39 cellular contexts compared by ENCODE assay signal in the genomic region with DNA sequence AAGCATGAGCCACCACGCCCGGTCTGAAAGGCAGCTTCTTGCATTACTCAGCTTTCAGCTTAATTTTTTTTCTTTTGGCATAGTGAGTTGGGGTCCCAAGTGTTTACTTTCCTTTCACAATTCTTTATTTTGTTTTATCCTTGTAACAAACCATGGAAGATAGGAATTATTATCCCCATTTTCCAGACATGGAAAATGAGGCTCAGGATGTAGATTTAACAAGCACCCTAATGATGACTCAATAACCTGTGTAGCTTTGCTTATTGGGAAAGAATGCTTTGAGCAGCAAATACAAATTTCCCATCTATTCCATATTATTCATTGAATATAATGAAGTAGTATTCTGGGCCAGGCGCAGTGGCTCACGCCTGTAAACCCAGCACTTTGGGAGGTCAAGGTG.
"Had no signal": no experiment of that assay in that cellular context is flagged by ENCODE, and none has a peak within 500 bp of the region (broad histone marks: within the 10 kb centered on the region; RNA-seq: fewer than 3 reads in every experiment).

No MANE protein-coding gene starts in this region.

- H3K27me3 Mint-ChIP-seq: activated naive CD4-positive, alpha-beta T cell treated with anti-CD3 and anti-CD28 coated beads, Interleukin-2, amount 50 U/mL, for 24 hours; activated naive CD8-positive, alpha-beta T cell; activated naive CD8-positive, alpha-beta T cell treated with anti-CD3 and anti-CD28 coated beads for 36 hours; activated naive CD8-positive, alpha-beta T cell treated with anti-CD3 and anti-CD28 coated beads, Interleukin-2, amount 50 U/mL, for 24 hours; activated T-cell treated with anti-CD3 and anti-CD28 coated beads, Interleukin-2, amount 50 U/mL, for 24 hours; activated T-helper 17 cell treated with anti-CD3 and anti-CD28 coated beads, Interleukin-2, amount 50 U/mL, for 72 hours had no signal

- H3K4me3 ChIP-seq: adrenal gland, ascending aorta, body of pancreas, breast epithelium, cardiac muscle cell had no signal

- H3K36me3 Mint-ChIP-seq: activated naive CD4-positive, alpha-beta T cell treated with anti-CD3 and anti-CD28 coated beads, Interleukin-2, amount 10 ng/mL, durations not matched to agents 7 days and 5 days; activated naive CD4-positive, alpha-beta T cell treated with anti-CD3 and anti-CD28 coated beads, Interleukin-2, amount 50 U/mL, for 72 hours; activated naive CD8-positive, alpha-beta T cell; activated naive CD8-positive, alpha-beta T cell treated with anti-CD3 and anti-CD28 coated beads for 36 hours; activated naive CD8-positive, alpha-beta T cell treated with anti-CD3 and anti-CD28 coated beads, Interleukin-2, amount 10 ng/mL, durations not matched to agents 7 days and 5 days; brain had no signal

- H3K4me1 ChIP-seq: ascending aorta, breast epithelium had no signal

- H3K27me3 ChIP-seq: adrenal gland, ascending aorta, body of pancreas, brain microvascular endothelial cell, breast epithelium, cardiac muscle cell had no signal

- DNase-seq: activated effector memory CD4-positive, alpha-beta T cell treated with anti-CD3 and anti-CD28 coated beads, Interleukin-2, amount 50 U/mL, for 16 hours; activated effector memory CD4-positive, alpha-beta T cell treated with Interleukin-2 at 50 U/mL for 16 hours; activated gamma-delta T cell; activated gamma-delta T cell treated with Interleukin-2 at 50 U/mL for 16 hours; activated naive CD4-positive, alpha-beta T cell; activated naive CD4-positive, alpha-beta T cell treated with anti-CD3 and anti-CD28 coated beads for 36 hours; activated naive CD4-positive, alpha-beta T cell treated with anti-CD3 and anti-CD28 coated beads, Interleukin-2, amount 10 ng/mL, durations not matched to agents 7 days and 5 days; activated naive CD4-positive, alpha-beta T cell treated with anti-CD3 and anti-CD28 coated beads, Interleukin-2, amount 50 U/mL, for 16 hours; activated naive CD4-positive, alpha-beta T cell treated with Interleukin-2 at 50 U/mL for 16 hours; activated naive CD8-positive, alpha-beta T cell treated with anti-CD3 and anti-CD28 coated beads for 36 hours; activated naive CD8-positive, alpha-beta T cell treated with anti-CD3 and anti-CD28 coated beads, Interleukin-2, amount 10 ng/mL, durations not matched to agents 7 days and 5 days; activated naive CD8-positive, alpha-beta T cell treated with anti-CD3 and anti-CD28 coated beads, Interleukin-2, amount 50 U/mL, for 24 hours; activated T-cell treated with anti-CD3 and anti-CD28 coated beads, Interleukin-2, amount 50 U/mL, for 24 hours; activated T-cell treated with anti-CD3 and anti-CD28 coated beads, Interleukin-2, amount 50 U/mL, for 4 hours; activated T-cell treated with anti-CD3 and anti-CD28 coated beads, Interleukin-2, amount 50 U/mL, for 48 hours; activated T-cell treated with anti-CD3 and anti-CD28 coated beads, Interleukin-2, amount 50 U/mL, for 72 hours; adrenal gland; amniotic stem cell; amygdala; anterior cingulate cortex; aorta; body of pancreas; brain microvascular endothelial cell; caudate nucleus; central memory CD4-positive, alpha-beta T cell; cerebellar nuclear complex had no signal

- H3K4me3 Mint-ChIP-seq: activated naive CD4-positive, alpha-beta T cell treated with anti-CD3 and anti-CD28 coated beads for 36 hours; activated naive CD4-positive, alpha-beta T cell treated with anti-CD3 and anti-CD28 coated beads, Interleukin-2, amount 10 ng/mL, durations not matched to agents 7 days and 5 days; activated naive CD4-positive, alpha-beta T cell treated with anti-CD3 and anti-CD28 coated beads, Interleukin-2, amount 50 U/mL, for 24 hours; activated naive CD8-positive, alpha-beta T cell; activated naive CD8-positive, alpha-beta T cell treated with anti-CD3 and anti-CD28 coated beads for 36 hours; activated naive CD8-positive, alpha-beta T cell treated with anti-CD3 and anti-CD28 coated beads, Interleukin-2, amount 10 ng/mL, durations not matched to agents 7 days and 5 days; activated naive CD8-positive, alpha-beta T cell treated with anti-CD3 and anti-CD28 coated beads, Interleukin-2, amount 50 U/mL, for 24 hours; activated T-cell treated with anti-CD3 and anti-CD28 coated beads, Interleukin-2, amount 50 U/mL, for 24 hours; activated T-cell treated with anti-CD3 and anti-CD28 coated beads, Interleukin-2, amount 50 U/mL, for 4 hours; activated T-cell treated with anti-CD3 and anti-CD28 coated beads, Interleukin-2, amount 50 U/mL, for 72 hours; activated T-helper 1 cell treated with anti-CD3 and anti-CD28 coated beads, Interleukin-12 subunit alpha, Interleukin-12 subunit beta, Interleukin-2, Interleukin-4 antibody, amounts not matched to agents 30 ng/mL and 10 ng/mL and 1 ng/mL, durations not matched to agents 14 hours and 24 hours and 36 hours; activated T-helper 17 cell treated with anti-CD3 and anti-CD28 coated beads, Interleukin-2, amount 50 U/mL, for 72 hours; brain; central memory CD8-positive, alpha-beta T cell had no signal

- H3K27ac Mint-ChIP-seq: activated naive CD4-positive, alpha-beta T cell treated with anti-CD3 and anti-CD28 coated beads for 36 hours; activated naive CD4-positive, alpha-beta T cell treated with anti-CD3 and anti-CD28 coated beads, Interleukin-2, amount 10 ng/mL, durations not matched to agents 7 days and 5 days; activated naive CD4-positive, alpha-beta T cell treated with anti-CD3 and anti-CD28 coated beads, Interleukin-2, amount 50 U/mL, for 24 hours; activated naive CD4-positive, alpha-beta T cell treated with anti-CD3 and anti-CD28 coated beads, Interleukin-2, amount 50 U/mL, for 72 hours; activated naive CD8-positive, alpha-beta T cell; activated naive CD8-positive, alpha-beta T cell treated with anti-CD3 and anti-CD28 coated beads for 36 hours; activated naive CD8-positive, alpha-beta T cell treated with anti-CD3 and anti-CD28 coated beads, Interleukin-2, amount 10 ng/mL, durations not matched to agents 7 days and 5 days; activated naive CD8-positive, alpha-beta T cell treated with anti-CD3 and anti-CD28 coated beads, Interleukin-2, amount 50 U/mL, for 24 hours; activated T-cell treated with anti-CD3 and anti-CD28 coated beads, Interleukin-2, amount 50 U/mL, for 24 hours; activated T-cell treated with anti-CD3 and anti-CD28 coated beads, Interleukin-2, amount 50 U/mL, for 72 hours; activated T-helper 1 cell treated with anti-CD3 and anti-CD28 coated beads, Interleukin-12 subunit alpha, Interleukin-12 subunit beta, Interleukin-2, Interleukin-4 antibody, amounts not matched to agents 30 ng/mL and 10 ng/mL and 1 ng/mL, durations not matched to agents 14 hours and 24 hours and 36 hours; activated T-helper 17 cell treated with anti-CD3 and anti-CD28 coated beads, Interleukin-2, amount 50 U/mL, for 72 hours; activated T-helper 2 cell treated with anti-CD3 and anti-CD28 coated beads, Interferon-gamma antibody, Interleukin-2, Interleukin-4, amounts not matched to agents 10 μg/mL and 5 μg/mL and 100 μg/mL, durations not matched to agents 14 hours and 24 hours and 36 hours; brain had no signal

- FAIRE-seq: astrocyte, bronchial epithelial cell had no signal

- H3K9me3 Mint-ChIP-seq: activated naive CD4-positive, alpha-beta T cell treated with anti-CD3 and anti-CD28 coated beads for 36 hours; activated naive CD4-positive, alpha-beta T cell treated with anti-CD3 and anti-CD28 coated beads, Interleukin-2, amount 50 U/mL, for 24 hours; activated naive CD8-positive, alpha-beta T cell treated with anti-CD3 and anti-CD28 coated beads for 36 hours; activated naive CD8-positive, alpha-beta T cell treated with anti-CD3 and anti-CD28 coated beads, Interleukin-2, amount 50 U/mL, for 24 hours; activated T-cell treated with anti-CD3 and anti-CD28 coated beads, Interleukin-2, amount 50 U/mL, for 24 hours; activated T-cell treated with anti-CD3 and anti-CD28 coated beads, Interleukin-2, amount 50 U/mL, for 4 hours; activated T-helper 17 cell treated with anti-CD3 and anti-CD28 coated beads, Interleukin-2, amount 50 U/mL, for 72 hours; brain; central memory CD8-positive, alpha-beta T cell had no signal

- H3K36me3 ChIP-seq: adrenal gland, ascending aorta, brain microvascular endothelial cell, breast epithelium, cardiac muscle cell had no signal

- H3K9me3 ChIP-seq: adrenal gland, ascending aorta, body of pancreas, breast epithelium had no signal

- H3K4me1 Mint-ChIP-seq: activated naive CD4-positive, alpha-beta T cell treated with anti-CD3 and anti-CD28 coated beads, Interleukin-2, amount 10 ng/mL, durations not matched to agents 7 days and 5 days; activated naive CD4-positive, alpha-beta T cell treated with anti-CD3 and anti-CD28 coated beads, Interleukin-2, amount 50 U/mL, for 24 hours; activated naive CD8-positive, alpha-beta T cell treated with anti-CD3 and anti-CD28 coated beads for 36 hours; activated naive CD8-positive, alpha-beta T cell treated with anti-CD3 and anti-CD28 coated beads, Interleukin-2, amount 10 ng/mL, durations not matched to agents 7 days and 5 days; activated naive CD8-positive, alpha-beta T cell treated with anti-CD3 and anti-CD28 coated beads, Interleukin-2, amount 50 U/mL, for 24 hours; activated T-helper 17 cell treated with anti-CD3 and anti-CD28 coated beads, Interleukin-2, amount 50 U/mL, for 72 hours; brain; central memory CD8-positive, alpha-beta T cell had no signal

- ATAC-seq: activated naive CD4-positive, alpha-beta T cell treated with anti-CD3 and anti-CD28 coated beads, Interleukin-2, amount 50 U/mL, for 72 hours; activated naive CD8-positive, alpha-beta T cell treated with anti-CD3 and anti-CD28 coated beads, Interleukin-2, amount 50 U/mL, for 24 hours; activated T-cell treated with anti-CD3 and anti-CD28 coated beads, Interleukin-2, amount 50 U/mL, for 4 hours; activated T-cell treated with anti-CD3 and anti-CD28 coated beads, Interleukin-2, amount 50 U/mL, for 72 hours; activated T-helper 17 cell treated with anti-CD3 and anti-CD28 coated beads, Interleukin-2, amount 50 U/mL, for 72 hours; body of pancreas had no signal

- H3K27ac ChIP-seq: adrenal gland, ascending aorta, body of pancreas, brain microvascular endothelial cell, breast epithelium, cardiac muscle cell had no signal
